In genomic region chr11:134002338-134002737, GRCh38 we compare ENCODE assay signal across 4 cellular contexts. TPM values are rescaled to one million over a fixed set of nuclear protein-coding genes. Genes with fewer than 3 reads are reported as not detected.
"Had no signal": no experiment of that assay in that cellular context is flagged by ENCODE, and none has a peak within 500 bp of the region (broad histone marks: within the 10 kb centered on the region; RNA-seq: fewer than 3 reads in every experiment).

No MANE protein-coding gene starts in this region.

RNA-seq across cellular contexts. Expression of gene IGSF9B, which starts 45.6 kb away (rescaled TPM):
- total RNA-seq: GM23248, HepG2, HFFc6 had no signal
- polyA plus RNA-seq: HepG2, IgD-negative memory B cell had no signal
